ENCODE assay signal across 7 cellular contexts in the genomic region with DNA sequence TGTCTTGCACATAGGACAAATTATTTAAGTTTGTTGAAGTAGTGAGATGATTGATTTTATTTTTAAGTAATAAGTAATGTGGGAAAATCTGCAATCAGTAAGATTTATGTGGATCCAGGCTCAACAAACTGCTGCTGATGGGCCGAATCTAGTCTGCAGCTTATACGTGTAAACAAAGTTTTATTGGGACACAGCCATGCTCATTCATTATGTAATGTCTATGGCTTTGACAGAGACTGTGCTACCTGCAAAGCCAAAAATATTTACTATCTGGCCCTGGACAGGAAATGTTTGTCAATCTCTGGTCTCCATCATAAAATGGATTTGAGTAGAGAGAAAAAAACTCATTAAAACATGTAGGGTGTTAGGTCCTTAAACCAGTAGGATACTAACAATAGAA.
"Had no signal": no experiment of that assay in that cellular context is flagged by ENCODE, and none has a peak within 500 bp of the region (broad histone marks: within the 10 kb centered on the region; RNA-seq: fewer than 3 reads in every experiment).

No MANE protein-coding gene starts in this region.

- DNase-seq: H9, HCEC 1CT, KBM-7 had no signal

- H2AFZ ChIP-seq: GM23338 had no signal

- H3K4me3 ChIP-seq: GM23338 had no signal

- H3K4me2 ChIP-seq: GM23338 had no signal

- FAIRE-seq: H1, H54, HTR-8/SVneo had no signal

- ATAC-seq: GM23338 had no signal
